1 cellular context compared by ENCODE assay signal in the genomic region with DNA sequence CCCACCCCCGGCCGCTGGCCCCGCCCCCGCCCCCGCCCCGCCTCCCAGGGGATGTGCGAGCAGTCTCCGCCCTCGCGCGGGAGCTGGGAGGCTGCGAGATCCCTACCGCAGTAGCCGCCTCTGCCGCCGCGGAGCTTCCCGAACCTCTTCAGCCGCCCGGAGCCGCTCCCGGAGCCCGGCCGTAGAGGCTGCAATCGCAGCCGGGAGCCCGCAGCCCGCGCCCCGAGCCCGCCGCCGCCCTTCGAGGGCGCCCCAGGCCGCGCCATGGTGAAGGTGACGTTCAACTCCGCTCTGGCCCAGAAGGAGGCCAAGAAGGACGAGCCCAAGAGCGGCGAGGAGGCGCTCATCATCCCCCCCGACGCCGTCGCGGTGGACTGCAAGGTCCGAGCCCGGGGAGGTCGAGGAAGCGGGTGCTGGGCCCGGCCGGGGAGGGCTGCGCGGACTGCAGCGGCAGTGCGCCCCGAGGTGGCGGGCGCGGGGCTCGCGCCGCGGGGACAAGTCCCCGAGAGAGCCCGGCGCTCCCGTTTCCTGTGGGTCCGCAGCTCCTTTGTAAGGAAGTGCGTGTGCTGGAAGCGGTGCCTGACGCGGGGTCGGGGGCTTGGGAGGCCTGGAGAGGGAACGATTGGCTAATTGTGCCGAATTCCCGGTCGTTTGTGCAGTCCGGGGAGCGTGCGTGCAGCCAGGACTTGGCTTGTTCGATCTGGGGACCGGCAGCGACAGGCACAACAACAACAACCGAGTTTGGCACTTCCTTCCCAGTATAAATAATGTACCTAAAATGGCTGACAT.
TF ChIP-seq lines count a peak whose summit lies in the region.

A gene (plus strand): TSS at position 110 of the 789 bp plus-strand sequence. CDS start 155 bp downstream, at position 265.

TF ChIP-seq in HepG2, 621 proteins besides CTCF, POLR2A, EP300 and RAD21 (continued from another document and continues in another):
- TF ChIP-seq, protein P1, sequence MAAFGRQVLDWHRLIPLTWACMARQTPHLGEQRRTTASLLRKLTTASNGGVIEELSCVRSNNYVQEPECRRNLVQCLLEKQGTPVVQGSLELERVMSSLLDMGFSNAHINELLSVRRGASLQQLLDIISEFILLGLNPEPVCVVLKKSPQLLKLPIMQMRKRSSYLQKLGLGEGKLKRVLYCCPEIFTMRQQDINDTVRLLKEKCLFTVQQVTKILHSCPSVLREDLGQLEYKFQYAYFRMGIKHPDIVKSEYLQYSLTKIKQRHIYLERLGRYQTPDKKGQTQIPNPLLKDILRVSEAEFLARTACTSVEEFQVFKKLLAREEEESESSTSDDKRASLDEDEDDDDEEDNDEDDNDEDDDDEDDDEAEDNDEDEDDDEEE (CRISPR knock-in tag; IDR thresholded peaks at IDR 0.05) = no peak
- TF ChIP-seq NFRKB (IDR thresholded peaks at IDR 0.05) (no peak), MTF1 (CRISPR knock-in tag; IDR thresholded peaks at IDR 0.05) (no peak), ATF1 (CRISPR knock-in tag; IDR thresholded peaks at IDR 0.05) (no peak), BHLHE40 (IDR thresholded peaks at IDR 0.05; ENCODE audit: low read length) (no peak), GATAD2A (CRISPR knock-in tag; IDR thresholded peaks at IDR 0.05) (no peak), ZNF616 (CRISPR knock-in tag; IDR thresholded peaks at IDR 0.05; ENCODE audit: low read depth) (no peak), AGO2 (optimal IDR thresholded peaks at IDR 0.05; ENCODE audit: low read depth, low read length) (peak; percentile 93), TBL1XR1 (IDR thresholded peaks at IDR 0.05; ENCODE audit: borderline replicate concordance, low read length, partially characterized antibody) (no peak), RARA (CRISPR knock-in tag; IDR thresholded peaks at IDR 0.05) (no peak), ASH2L (IDR thresholded peaks at IDR 0.05; ENCODE audit: insufficient read length, low read depth, low read length) (peak; percentile 86), ZNF891 (CRISPR knock-in tag; IDR thresholded peaks at IDR 0.05) (no peak), PHF20 (CRISPR knock-in tag; IDR thresholded peaks at IDR 0.05) (no peak), THYN1 (CRISPR knock-in tag; IDR thresholded peaks at IDR 0.05; ENCODE audit: borderline replicate concordance, low read depth) (no peak), WIZ (CRISPR knock-in tag; IDR thresholded peaks at IDR 0.05) (no peak), TOE1 (CRISPR knock-in tag; IDR thresholded peaks at IDR 0.05) (no peak; the same call in 1 of the 2 replicates), MAFK (conservative IDR thresholded peaks at IDR 0.05 in 1 of 2, IDR thresholded peaks at IDR 0.05 in 1 of 2; ENCODE audit: low read length in 2 of 2) (no peak), ZSCAN29 (CRISPR knock-in tag; conservative IDR thresholded peaks at IDR 0.05) (no peak; the same call in 1 of the 2 replicates), RARG (CRISPR knock-in tag; IDR thresholded peaks at IDR 0.05; ENCODE audit: low read depth) (no peak), ZNF841 (CRISPR knock-in tag; IDR thresholded peaks at IDR 0.05; ENCODE audit: borderline replicate concordance) (no peak), ELF3 (CRISPR knock-in tag; IDR thresholded peaks at IDR 0.05) (peak; percentile 36; the same call in 1 of the 2 replicates), ZNF556 (CRISPR knock-in tag; IDR thresholded peaks at IDR 0.05; ENCODE audit: borderline replicate concordance) (no peak; the same call in 1 of the 2 replicates), SKI (IDR thresholded peaks at IDR 0.05; ENCODE audit: partially characterized antibody) (no peak), ZFP62 (CRISPR knock-in tag; IDR thresholded peaks at IDR 0.05) (no peak), CBX1 (IDR thresholded peaks at IDR 0.05; ENCODE audit: low read depth) (no peak), ZNF292 (CRISPR knock-in tag; IDR thresholded peaks at IDR 0.05; ENCODE audit: borderline replicate concordance, low read depth) (no peak), TRIM24 (CRISPR knock-in tag; IDR thresholded peaks at IDR 0.05) (no peak), BRD4 (CRISPR knock-in tag; IDR thresholded peaks at IDR 0.05) (no peak; the same call in 1 of the 2 replicates), ZNF136 (CRISPR knock-in tag; IDR thresholded peaks at IDR 0.05; ENCODE audit: low read depth) (no peak), ZNF563 (CRISPR knock-in tag; IDR thresholded peaks at IDR 0.05) (peak; percentile 72; the same call in 1 of the 2 replicates), ZNF432 (CRISPR knock-in tag; IDR thresholded peaks at IDR 0.05; ENCODE audit: borderline replicate concordance) (no peak), ZNF615 (CRISPR knock-in tag; IDR thresholded peaks at IDR 0.05; ENCODE audit: borderline replicate concordance) (no peak), CHD4 (IDR thresholded peaks at IDR 0.05; ENCODE audit: borderline replicate concordance, low read length) (no peak), CC2D1A (CRISPR knock-in tag; IDR thresholded peaks at IDR 0.05) (no peak), CBX5 (CRISPR knock-in tag; IDR thresholded peaks at IDR 0.05; ENCODE audit: borderline replicate concordance) (no peak)
- TF ChIP-seq, protein P2, sequence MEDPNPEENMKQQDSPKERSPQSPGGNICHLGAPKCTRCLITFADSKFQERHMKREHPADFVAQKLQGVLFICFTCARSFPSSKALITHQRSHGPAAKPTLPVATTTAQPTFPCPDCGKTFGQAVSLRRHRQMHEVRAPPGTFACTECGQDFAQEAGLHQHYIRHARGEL (CRISPR knock-in tag; IDR thresholded peaks at IDR 0.05) = no peak
- TF ChIP-seq, protein P3, sequence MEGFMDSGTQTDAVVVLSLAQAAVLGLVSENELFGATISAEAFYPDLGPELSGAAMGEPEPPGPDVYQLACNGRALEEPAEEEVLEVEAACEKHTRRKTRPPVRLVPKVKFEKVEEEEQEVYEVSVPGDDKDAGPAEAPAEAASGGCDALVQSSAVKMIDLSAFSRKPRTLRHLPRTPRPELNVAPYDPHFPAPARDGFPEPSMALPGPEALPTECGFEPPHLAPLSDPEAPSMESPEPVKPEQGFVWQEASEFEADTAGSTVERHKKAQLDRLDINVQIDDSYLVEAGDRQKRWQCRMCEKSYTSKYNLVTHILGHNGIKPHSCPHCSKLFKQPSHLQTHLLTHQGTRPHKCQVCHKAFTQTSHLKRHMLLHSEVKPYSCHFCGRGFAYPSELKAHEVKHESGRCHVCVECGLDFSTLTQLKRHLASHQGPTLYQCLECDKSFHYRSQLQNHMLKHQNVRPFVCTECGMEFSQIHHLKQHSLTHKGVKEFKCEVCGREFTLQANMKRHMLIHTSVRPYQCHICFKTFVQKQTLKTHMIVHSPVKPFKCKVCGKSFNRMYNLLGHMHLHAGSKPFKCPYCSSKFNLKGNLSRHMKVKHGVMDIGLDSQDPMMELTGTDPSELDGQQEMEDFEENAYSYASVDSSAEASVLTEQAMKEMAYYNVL (CRISPR knock-in tag; IDR thresholded peaks at IDR 0.05; ENCODE audit: borderline replicate concordance) = no peak
- TF ChIP-seq, protein P4, sequence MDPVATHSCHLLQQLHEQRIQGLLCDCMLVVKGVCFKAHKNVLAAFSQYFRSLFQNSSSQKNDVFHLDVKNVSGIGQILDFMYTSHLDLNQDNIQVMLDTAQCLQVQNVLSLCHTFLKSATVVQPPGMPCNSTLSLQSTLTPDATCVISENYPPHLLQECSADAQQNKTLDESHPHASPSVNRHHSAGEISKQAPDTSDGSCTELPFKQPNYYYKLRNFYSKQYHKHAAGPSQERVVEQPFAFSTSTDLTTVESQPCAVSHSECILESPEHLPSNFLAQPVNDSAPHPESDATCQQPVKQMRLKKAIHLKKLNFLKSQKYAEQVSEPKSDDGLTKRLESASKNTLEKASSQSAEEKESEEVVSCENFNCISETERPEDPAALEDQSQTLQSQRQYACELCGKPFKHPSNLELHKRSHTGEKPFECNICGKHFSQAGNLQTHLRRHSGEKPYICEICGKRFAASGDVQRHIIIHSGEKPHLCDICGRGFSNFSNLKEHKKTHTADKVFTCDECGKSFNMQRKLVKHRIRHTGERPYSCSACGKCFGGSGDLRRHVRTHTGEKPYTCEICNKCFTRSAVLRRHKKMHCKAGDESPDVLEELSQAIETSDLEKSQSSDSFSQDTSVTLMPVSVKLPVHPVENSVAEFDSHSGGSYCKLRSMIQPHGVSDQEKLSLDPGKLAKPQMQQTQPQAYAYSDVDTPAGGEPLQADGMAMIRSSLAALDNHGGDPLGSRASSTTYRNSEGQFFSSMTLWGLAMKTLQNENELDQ (CRISPR knock-in tag; IDR thresholded peaks at IDR 0.05; ENCODE audit: borderline replicate concordance) = no peak
- TF ChIP-seq, protein P5, sequence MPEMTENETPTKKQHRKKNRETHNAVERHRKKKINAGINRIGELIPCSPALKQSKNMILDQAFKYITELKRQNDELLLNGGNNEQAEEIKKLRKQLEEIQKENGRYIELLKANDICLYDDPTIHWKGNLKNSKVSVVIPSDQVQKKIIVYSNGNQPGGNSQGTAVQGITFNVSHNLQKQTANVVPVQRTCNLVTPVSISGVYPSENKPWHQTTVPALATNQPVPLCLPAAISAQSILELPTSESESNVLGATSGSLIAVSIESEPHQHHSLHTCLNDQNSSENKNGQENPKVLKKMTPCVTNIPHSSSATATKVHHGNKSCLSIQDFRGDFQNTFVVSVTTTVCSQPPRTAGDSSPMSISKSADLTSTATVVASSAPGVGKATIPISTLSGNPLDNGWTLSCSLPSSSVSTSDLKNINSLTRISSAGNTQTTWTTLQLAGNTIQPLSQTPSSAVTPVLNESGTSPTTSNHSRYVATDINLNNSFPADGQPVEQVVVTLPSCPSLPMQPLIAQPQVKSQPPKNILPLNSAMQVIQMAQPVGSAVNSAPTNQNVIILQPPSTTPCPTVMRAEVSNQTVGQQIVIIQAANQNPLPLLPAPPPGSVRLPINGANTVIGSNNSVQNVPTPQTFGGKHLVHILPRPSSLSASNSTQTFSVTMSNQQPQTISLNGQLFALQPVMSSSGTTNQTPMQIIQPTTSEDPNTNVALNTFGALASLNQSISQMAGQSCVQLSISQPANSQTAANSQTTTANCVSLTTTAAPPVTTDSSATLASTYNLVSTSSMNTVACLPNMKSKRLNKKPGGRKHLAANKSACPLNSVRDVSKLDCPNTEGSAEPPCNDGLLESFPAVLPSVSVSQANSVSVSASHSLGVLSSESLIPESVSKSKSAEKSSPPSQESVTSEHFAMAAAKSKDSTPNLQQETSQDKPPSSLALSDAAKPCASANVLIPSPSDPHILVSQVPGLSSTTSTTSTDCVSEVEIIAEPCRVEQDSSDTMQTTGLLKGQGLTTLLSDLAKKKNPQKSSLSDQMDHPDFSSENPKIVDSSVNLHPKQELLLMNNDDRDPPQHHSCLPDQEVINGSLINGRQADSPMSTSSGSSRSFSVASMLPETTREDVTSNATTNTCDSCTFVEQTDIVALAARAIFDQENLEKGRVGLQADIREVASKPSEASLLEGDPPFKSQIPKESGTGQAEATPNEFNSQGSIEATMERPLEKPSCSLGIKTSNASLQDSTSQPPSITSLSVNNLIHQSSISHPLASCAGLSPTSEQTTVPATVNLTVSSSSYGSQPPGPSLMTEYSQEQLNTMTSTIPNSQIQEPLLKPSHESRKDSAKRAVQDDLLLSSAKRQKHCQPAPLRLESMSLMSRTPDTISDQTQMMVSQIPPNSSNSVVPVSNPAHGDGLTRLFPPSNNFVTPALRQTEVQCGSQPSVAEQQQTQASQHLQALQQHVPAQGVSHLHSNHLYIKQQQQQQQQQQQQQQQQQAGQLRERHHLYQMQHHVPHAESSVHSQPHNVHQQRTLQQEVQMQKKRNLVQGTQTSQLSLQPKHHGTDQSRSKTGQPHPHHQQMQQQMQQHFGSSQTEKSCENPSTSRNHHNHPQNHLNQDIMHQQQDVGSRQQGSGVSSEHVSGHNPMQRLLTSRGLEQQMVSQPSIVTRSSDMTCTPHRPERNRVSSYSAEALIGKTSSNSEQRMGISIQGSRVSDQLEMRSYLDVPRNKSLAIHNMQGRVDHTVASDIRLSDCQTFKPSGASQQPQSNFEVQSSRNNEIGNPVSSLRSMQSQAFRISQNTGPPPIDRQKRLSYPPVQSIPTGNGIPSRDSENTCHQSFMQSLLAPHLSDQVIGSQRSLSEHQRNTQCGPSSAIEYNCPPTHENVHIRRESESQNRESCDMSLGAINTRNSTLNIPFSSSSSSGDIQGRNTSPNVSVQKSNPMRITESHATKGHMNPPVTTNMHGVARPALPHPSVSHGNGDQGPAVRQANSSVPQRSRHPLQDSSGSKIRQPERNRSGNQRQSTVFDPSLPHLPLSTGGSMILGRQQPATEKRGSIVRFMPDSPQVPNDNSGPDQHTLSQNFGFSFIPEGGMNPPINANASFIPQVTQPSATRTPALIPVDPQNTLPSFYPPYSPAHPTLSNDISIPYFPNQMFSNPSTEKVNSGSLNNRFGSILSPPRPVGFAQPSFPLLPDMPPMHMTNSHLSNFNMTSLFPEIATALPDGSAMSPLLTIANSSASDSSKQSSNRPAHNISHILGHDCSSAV (CRISPR knock-in tag; IDR thresholded peaks at IDR 0.05; ENCODE audit: borderline replicate concordance) = no peak
- TF ChIP-seq, protein P6, sequence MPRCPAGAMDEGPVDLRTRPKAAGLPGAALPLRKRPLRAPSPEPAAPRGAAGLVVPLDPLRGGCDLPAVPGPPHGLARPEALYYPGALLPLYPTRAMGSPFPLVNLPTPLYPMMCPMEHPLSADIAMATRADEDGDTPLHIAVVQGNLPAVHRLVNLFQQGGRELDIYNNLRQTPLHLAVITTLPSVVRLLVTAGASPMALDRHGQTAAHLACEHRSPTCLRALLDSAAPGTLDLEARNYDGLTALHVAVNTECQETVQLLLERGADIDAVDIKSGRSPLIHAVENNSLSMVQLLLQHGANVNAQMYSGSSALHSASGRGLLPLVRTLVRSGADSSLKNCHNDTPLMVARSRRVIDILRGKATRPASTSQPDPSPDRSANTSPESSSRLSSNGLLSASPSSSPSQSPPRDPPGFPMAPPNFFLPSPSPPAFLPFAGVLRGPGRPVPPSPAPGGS (CRISPR knock-in tag; IDR thresholded peaks at IDR 0.05) = peak; percentile 77; the same call in 1 of the 2 replicates
- TF ChIP-seq, protein P7, sequence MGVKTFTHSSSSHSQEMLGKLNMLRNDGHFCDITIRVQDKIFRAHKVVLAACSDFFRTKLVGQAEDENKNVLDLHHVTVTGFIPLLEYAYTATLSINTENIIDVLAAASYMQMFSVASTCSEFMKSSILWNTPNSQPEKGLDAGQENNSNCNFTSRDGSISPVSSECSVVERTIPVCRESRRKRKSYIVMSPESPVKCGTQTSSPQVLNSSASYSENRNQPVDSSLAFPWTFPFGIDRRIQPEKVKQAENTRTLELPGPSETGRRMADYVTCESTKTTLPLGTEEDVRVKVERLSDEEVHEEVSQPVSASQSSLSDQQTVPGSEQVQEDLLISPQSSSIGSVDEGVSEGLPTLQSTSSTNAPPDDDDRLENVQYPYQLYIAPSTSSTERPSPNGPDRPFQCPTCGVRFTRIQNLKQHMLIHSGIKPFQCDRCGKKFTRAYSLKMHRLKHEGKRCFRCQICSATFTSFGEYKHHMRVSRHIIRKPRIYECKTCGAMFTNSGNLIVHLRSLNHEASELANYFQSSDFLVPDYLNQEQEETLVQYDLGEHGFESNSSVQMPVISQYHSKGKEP (CRISPR knock-in tag; IDR thresholded peaks at IDR 0.05) = no peak
- TF ChIP-seq, protein P8, sequence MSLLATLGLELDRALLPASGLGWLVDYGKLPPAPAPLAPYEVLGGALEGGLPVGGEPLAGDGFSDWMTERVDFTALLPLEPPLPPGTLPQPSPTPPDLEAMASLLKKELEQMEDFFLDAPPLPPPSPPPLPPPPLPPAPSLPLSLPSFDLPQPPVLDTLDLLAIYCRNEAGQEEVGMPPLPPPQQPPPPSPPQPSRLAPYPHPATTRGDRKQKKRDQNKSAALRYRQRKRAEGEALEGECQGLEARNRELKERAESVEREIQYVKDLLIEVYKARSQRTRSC (CRISPR knock-in tag; IDR thresholded peaks at IDR 0.05; ENCODE audit: low read depth) = no peak
- TF ChIP-seq, protein P9, sequence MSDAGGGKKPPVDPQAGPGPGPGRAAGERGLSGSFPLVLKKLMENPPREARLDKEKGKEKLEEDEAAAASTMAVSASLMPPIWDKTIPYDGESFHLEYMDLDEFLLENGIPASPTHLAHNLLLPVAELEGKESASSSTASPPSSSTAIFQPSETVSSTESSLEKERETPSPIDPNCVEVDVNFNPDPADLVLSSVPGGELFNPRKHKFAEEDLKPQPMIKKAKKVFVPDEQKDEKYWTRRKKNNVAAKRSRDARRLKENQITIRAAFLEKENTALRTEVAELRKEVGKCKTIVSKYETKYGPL (CRISPR knock-in tag; IDR thresholded peaks at IDR 0.05) = 0 out of 2 replicates have a peak, but pooled peaks have one; percentile 17
